ENCODE assay signal across 21 cellular contexts in the genomic region with DNA sequence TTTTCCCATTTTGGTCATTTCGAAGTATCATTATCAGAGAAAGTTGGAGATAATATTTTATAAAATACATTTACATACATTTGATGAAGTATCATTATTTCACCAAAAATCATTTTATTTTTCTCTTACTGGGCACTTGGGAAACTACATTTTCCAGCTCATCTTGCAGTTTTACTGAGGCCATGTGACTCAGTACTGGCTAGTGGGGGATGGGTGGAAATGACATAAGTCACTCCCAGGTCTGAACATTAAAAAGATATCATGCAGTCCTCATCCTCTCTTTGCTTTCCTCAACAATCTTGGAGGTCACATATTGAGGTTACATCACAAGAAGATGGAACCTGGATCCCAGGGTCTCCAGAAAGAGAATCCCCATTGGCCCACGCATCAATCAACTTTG.
"Had no signal": no experiment of that assay in that cellular context is flagged by ENCODE, and none has a peak within 500 bp of the region (broad histone marks: within the 10 kb centered on the region; RNA-seq: fewer than 3 reads in every experiment).

No MANE protein-coding gene starts in this region.

- FAIRE-seq: endometrium had no signal

- DNase-seq: cortex of kidney; dorsolateral prefrontal cortex; effector CD8-positive, alpha-beta T cell; esophagus squamous epithelium; foreskin melanocyte; head of caudate nucleus; hippocampal formation; mesendoderm; naive B cell; psoas muscle; retina; sigmoid colon; stimulated activated CD4-positive, alpha-beta T cell treated with anti-CD3 and anti-CD28 coated beads, Interleukin-12 subunit alpha, Interleukin-12 subunit beta, amount 100 ng/mL, for 4 hours; stimulated activated naive CD4-positive, alpha-beta T cell; stomach; substantia nigra; transverse colon had no signal

- H3K27ac ChIP-seq: dorsolateral prefrontal cortex, psoas muscle, sigmoid colon, skin epidermis, stomach, thoracic aorta, transverse colon had no signal

- H3K36me3 ChIP-seq: esophagus squamous epithelium, sigmoid colon, stomach, thoracic aorta, transverse colon had no signal

- H3K4me3 Mint-ChIP-seq: naive B cell, nephron had no signal

- H3K27me3 ChIP-seq: esophagus squamous epithelium, sigmoid colon, stomach, transverse colon had no signal

- H3K4me1 ChIP-seq: psoas muscle, sigmoid colon had no signal

- H3K9me3 Mint-ChIP-seq: naive B cell, nephron had no signal

- H3K9me3 ChIP-seq: esophagus squamous epithelium, psoas muscle, sigmoid colon, stomach, thoracic aorta, transverse colon had no signal

- H3K27ac Mint-ChIP-seq: nephron had no signal

- ATAC-seq: psoas muscle had no signal

- H3K4me3 ChIP-seq: dorsolateral prefrontal cortex, esophagus squamous epithelium, psoas muscle, sigmoid colon, skin epidermis, stomach, thoracic aorta, transverse colon had no signal
